Comparison of ENCODE assay signal across 1 cellular context in the genomic region with DNA sequence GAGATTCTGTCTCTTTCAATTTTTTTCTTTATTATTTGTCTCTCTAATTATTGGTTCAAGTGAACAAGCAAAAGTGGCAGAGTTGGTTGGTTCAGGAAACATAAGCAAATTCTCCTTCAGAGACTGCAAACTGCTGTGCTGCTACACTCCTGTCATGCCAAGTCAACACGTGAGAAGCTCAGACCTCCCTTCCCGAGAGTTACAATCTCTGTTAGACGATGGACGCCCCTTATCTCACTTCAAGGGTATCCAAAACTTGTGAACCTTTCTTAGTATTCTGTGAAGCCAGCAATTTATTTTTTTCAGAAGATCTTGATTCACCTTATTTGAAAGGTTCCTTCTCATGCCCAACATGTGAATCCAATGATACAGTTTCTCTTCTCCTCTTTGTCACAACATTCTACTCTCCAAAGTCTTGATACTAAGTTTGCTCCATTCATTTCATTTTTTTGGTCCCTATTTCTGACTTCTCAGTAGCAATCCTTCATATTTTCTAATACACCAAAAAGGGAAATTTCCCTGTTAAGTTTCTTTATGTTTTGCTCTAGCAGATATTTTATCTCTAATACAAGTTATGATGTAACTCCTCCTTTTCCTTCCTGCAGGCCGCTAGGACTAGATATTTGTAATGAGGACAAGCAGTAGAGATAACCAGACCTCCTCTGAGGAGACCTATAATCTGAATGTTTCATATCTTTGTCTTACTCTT.
A peak's percentile ranks its signal among the peaks of the same experiment; 100 is the strongest.
TF ChIP-seq lines count a peak whose summit lies in the region.

No MANE protein-coding gene starts in this region.

TF ChIP-seq in K562, 482 proteins besides CTCF, POLR2A, EP300 and RAD21 (continued from another document and continues in another):
- TF ChIP-seq, protein P1, sequence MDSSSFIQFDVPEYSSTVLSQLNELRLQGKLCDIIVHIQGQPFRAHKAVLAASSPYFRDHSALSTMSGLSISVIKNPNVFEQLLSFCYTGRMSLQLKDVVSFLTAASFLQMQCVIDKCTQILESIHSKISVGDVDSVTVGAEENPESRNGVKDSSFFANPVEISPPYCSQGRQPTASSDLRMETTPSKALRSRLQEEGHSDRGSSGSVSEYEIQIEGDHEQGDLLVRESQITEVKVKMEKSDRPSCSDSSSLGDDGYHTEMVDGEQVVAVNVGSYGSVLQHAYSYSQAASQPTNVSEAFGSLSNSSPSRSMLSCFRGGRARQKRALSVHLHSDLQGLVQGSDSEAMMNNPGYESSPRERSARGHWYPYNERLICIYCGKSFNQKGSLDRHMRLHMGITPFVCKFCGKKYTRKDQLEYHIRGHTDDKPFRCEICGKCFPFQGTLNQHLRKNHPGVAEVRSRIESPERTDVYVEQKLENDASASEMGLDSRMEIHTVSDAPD (CRISPR knock-in tag; IDR thresholded peaks at IDR 0.05), result no peak
- TF ChIP-seq, protein P2, sequence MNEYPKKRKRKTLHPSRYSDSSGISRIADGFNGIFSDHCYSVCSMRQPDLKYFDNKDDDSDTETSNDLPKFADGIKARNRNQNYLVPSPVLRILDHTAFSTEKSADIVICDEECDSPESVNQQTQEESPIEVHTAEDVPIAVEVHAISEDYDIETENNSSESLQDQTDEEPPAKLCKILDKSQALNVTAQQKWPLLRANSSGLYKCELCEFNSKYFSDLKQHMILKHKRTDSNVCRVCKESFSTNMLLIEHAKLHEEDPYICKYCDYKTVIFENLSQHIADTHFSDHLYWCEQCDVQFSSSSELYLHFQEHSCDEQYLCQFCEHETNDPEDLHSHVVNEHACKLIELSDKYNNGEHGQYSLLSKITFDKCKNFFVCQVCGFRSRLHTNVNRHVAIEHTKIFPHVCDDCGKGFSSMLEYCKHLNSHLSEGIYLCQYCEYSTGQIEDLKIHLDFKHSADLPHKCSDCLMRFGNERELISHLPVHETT (CRISPR knock-in tag; conservative IDR thresholded peaks at IDR 0.05 in 1 of 2, IDR thresholded peaks at IDR 0.05 in 1 of 2), result 0 out of 4 replicates have a peak, but pooled peaks of 1 of the 2 experiments have one; percentile 27
- no peak for TF ChIP-seq MCM2 (IDR thresholded peaks at IDR 0.05; ENCODE audit: low read depth)
- TF ChIP-seq, protein P3, sequence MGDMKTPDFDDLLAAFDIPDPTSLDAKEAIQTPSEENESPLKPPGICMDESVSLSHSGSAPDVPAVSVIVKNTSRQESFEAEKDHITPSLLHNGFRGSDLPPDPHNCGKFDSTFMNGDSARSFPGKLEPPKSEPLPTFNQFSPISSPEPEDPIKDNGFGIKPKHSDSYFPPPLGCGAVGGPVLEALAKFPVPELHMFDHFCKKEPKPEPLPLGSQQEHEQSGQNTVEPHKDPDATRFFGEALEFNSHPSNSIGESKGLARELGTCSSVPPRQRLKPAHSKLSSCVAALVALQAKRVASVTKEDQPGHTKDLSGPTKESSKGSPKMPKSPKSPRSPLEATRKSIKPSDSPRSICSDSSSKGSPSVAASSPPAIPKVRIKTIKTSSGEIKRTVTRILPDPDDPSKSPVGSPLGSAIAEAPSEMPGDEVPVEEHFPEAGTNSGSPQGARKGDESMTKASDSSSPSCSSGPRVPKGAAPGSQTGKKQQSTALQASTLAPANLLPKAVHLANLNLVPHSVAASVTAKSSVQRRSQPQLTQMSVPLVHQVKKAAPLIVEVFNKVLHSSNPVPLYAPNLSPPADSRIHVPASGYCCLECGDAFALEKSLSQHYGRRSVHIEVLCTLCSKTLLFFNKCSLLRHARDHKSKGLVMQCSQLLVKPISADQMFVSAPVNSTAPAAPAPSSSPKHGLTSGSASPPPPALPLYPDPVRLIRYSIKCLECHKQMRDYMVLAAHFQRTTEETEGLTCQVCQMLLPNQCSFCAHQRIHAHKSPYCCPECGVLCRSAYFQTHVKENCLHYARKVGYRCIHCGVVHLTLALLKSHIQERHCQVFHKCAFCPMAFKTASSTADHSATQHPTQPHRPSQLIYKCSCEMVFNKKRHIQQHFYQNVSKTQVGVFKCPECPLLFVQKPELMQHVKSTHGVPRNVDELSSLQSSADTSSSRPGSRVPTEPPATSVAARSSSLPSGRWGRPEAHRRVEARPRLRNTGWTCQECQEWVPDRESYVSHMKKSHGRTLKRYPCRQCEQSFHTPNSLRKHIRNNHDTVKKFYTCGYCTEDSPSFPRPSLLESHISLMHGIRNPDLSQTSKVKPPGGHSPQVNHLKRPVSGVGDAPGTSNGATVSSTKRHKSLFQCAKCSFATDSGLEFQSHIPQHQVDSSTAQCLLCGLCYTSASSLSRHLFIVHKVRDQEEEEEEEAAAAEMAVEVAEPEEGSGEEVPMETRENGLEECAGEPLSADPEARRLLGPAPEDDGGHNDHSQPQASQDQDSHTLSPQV (IDR thresholded peaks at IDR 0.05), result 0 out of 2 replicates have a peak, but pooled peaks have one; percentile 38
- 0 out of 2 replicates have a peak, but pooled peaks have one; percentile 16 for TF ChIP-seq TRIM28 (IDR thresholded peaks at IDR 0.05)
- TF ChIP-seq SREBF2 (CRISPR knock-in tag; IDR thresholded peaks at IDR 0.05), result no peak
- TF ChIP-seq RBM17 (IDR thresholded peaks at IDR 0.05; ENCODE audit: borderline replicate concordance, low read depth, low read length), result no peak
- TF ChIP-seq ATF7 (IDR thresholded peaks at IDR 0.05), result peak; percentile 76; the same call in 1 of the 2 replicates
- 0 out of 2 replicates have a peak, but pooled peaks have one; percentile 13 for TF ChIP-seq SMAD4 (CRISPR knock-in tag; conservative IDR thresholded peaks at IDR 0.05)
- TF ChIP-seq SMAD2 (IDR thresholded peaks at IDR 0.05; ENCODE audit: low read depth, low read length), result no peak
- no peak for TF ChIP-seq CBX8 (IDR thresholded peaks at IDR 0.05; ENCODE audit: borderline replicate concordance, extremely low read depth, low read depth, low read length, poor library complexity, severe bottlenecking)
- peak; percentile 19; the same call in 1 of the 2 replicates for TF ChIP-seq DMBX1 (CRISPR knock-in tag; IDR thresholded peaks at IDR 0.05; ENCODE audit: borderline replicate concordance)
- no peak for TF ChIP-seq STAT5B (CRISPR knock-in tag; IDR thresholded peaks at IDR 0.05)
- TF ChIP-seq, protein P4, sequence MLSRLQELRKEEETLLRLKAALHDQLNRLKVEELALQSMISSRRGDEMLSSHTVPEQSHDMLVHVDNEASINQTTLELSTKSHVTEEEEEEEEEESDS (CRISPR knock-in tag; IDR thresholded peaks at IDR 0.05), result no peak
- no peak for TF ChIP-seq NFIX (CRISPR knock-in tag; IDR thresholded peaks at IDR 0.05; ENCODE audit: low read depth)
- TF ChIP-seq CREB1 (IDR thresholded peaks at IDR 0.05), result peak; percentile 18; the same call in 1 of the 2 replicates
- no peak for TF ChIP-seq CREB1 (CRISPR knock-in tag; IDR thresholded peaks at IDR 0.05)
- TF ChIP-seq, protein P5, sequence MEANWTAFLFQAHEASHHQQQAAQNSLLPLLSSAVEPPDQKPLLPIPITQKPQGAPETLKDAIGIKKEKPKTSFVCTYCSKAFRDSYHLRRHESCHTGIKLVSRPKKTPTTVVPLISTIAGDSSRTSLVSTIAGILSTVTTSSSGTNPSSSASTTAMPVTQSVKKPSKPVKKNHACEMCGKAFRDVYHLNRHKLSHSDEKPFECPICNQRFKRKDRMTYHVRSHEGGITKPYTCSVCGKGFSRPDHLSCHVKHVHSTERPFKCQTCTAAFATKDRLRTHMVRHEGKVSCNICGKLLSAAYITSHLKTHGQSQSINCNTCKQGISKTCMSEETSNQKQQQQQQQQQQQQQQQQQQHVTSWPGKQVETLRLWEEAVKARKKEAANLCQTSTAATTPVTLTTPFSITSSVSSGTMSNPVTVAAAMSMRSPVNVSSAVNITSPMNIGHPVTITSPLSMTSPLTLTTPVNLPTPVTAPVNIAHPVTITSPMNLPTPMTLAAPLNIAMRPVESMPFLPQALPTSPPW (CRISPR knock-in tag; IDR thresholded peaks at IDR 0.05), result no peak
- TF ChIP-seq ZNF197 (CRISPR knock-in tag; IDR thresholded peaks at IDR 0.05; ENCODE audit: low read depth), result 0 out of 2 replicates have a peak, but pooled peaks have one; percentile 49
- TF ChIP-seq TBL1XR1 (IDR thresholded peaks at IDR 0.05; ENCODE audit: low read length in 2 of 2), result peak in 1 of 2 experiments; percentile 55; a peak in 2 of 4 replicates
- peak; percentile 68 for TF ChIP-seq NCOR1 (IDR thresholded peaks at IDR 0.05)
- TF ChIP-seq, protein P6, sequence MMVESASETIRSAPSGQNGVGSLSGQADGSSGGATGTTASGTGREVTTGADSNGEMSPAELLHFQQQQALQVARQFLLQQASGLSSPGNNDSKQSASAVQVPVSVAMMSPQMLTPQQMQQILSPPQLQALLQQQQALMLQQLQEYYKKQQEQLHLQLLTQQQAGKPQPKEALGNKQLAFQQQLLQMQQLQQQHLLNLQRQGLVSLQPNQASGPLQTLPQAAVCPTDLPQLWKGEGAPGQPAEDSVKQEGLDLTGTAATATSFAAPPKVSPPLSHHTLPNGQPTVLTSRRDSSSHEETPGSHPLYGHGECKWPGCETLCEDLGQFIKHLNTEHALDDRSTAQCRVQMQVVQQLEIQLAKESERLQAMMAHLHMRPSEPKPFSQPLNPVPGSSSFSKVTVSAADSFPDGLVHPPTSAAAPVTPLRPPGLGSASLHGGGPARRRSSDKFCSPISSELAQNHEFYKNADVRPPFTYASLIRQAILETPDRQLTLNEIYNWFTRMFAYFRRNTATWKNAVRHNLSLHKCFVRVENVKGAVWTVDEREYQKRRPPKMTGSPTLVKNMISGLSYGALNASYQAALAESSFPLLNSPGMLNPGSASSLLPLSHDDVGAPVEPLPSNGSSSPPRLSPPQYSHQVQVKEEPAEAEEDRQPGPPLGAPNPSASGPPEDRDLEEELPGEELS (CRISPR knock-in tag; IDR thresholded peaks at IDR 0.05; ENCODE audit: borderline replicate concordance), result no peak
- TF ChIP-seq RFX7 (CRISPR knock-in tag; IDR thresholded peaks at IDR 0.05), result no peak
- TF ChIP-seq, protein P7, sequence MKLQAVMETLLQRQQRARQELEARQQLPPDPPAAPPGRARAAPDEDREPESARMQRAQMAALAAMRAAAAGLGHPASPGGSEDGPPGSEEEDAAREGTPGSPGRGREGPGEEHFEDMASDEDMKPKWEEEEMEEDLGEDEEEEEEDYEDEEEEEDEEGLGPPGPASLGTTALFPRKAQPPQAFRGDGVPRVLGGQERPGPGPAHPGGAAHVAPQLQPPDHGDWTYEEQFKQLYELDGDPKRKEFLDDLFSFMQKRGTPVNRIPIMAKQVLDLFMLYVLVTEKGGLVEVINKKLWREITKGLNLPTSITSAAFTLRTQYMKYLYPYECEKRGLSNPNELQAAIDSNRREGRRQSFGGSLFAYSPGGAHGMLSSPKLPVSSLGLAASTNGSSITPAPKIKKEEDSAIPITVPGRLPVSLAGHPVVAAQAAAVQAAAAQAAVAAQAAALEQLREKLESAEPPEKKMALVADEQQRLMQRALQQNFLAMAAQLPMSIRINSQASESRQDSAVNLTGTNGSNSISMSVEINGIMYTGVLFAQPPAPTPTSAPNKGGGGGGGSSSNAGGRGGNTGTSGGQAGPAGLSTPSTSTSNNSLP (IDR thresholded peaks at IDR 0.05; ENCODE audit: borderline replicate concordance, low read depth, low read length), result peak; percentile 41
- TF ChIP-seq, protein P8, sequence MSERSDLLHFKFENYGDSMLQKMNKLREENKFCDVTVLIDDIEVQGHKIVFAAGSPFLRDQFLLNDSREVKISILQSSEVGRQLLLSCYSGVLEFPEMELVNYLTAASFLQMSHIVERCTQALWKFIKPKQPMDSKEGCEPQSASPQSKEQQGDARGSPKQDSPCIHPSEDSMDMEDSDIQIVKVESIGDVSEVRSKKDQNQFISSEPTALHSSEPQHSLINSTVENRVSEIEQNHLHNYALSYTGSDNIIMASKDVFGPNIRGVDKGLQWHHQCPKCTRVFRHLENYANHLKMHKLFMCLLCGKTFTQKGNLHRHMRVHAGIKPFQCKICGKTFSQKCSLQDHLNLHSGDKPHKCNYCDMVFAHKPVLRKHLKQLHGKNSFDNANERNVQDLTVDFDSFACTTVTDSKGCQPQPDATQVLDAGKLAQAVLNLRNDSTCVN (CRISPR knock-in tag; IDR thresholded peaks at IDR 0.05), result no peak
- TF ChIP-seq XRCC3 (IDR thresholded peaks at IDR 0.05), result no peak
- peak; percentile 64; the same call in 1 of the 2 replicates for TF ChIP-seq SMARCC2 (IDR thresholded peaks at IDR 0.05; ENCODE audit: low read depth)
- TF ChIP-seq, protein P9, sequence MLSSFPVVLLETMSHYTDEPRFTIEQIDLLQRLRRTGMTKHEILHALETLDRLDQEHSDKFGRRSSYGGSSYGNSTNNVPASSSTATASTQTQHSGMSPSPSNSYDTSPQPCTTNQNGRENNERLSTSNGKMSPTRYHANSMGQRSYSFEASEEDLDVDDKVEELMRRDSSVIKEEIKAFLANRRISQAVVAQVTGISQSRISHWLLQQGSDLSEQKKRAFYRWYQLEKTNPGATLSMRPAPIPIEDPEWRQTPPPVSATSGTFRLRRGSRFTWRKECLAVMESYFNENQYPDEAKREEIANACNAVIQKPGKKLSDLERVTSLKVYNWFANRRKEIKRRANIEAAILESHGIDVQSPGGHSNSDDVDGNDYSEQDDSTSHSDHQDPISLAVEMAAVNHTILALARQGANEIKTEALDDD (IDR thresholded peaks at IDR 0.05), result peak; percentile 92
- TF ChIP-seq ARID1B (IDR thresholded peaks at IDR 0.05), result peak; percentile 88
- no peak for TF ChIP-seq KHSRP (IDR thresholded peaks at IDR 0.05)
- no peak for TF ChIP-seq ZNF217 (CRISPR knock-in tag; IDR thresholded peaks at IDR 0.05)
- no peak for TF ChIP-seq ZNF232 (CRISPR knock-in tag; IDR thresholded peaks at IDR 0.05)
- TF ChIP-seq, protein P10, sequence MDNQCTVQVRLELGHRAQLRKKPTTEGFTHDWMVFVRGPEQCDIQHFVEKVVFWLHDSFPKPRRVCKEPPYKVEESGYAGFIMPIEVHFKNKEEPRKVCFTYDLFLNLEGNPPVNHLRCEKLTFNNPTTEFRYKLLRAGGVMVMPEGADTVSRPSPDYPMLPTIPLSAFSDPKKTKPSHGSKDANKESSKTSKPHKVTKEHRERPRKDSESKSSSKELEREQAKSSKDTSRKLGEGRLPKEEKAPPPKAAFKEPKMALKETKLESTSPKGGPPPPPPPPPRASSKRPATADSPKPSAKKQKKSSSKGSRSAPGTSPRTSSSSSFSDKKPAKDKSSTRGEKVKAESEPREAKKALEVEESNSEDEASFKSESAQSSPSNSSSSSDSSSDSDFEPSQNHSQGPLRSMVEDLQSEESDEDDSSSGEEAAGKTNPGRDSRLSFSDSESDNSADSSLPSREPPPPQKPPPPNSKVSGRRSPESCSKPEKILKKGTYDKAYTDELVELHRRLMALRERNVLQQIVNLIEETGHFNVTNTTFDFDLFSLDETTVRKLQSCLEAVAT (IDR thresholded peaks at IDR 0.05), result no peak
- TF ChIP-seq, protein P11, sequence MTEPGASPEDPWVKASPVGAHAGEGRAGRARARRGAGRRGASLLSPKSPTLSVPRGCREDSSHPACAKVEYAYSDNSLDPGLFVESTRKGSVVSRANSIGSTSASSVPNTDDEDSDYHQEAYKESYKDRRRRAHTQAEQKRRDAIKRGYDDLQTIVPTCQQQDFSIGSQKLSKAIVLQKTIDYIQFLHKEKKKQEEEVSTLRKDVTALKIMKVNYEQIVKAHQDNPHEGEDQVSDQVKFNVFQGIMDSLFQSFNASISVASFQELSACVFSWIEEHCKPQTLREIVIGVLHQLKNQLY (CRISPR knock-in tag; conservative IDR thresholded peaks at IDR 0.05), result no peak
- peak; percentile 72 for TF ChIP-seq BHLHE40 (IDR thresholded peaks at IDR 0.05; ENCODE audit: low read length)
- 0 out of 2 replicates have a peak, but pooled peaks have one; percentile 18 for TF ChIP-seq FOSL1 (tag; conservative IDR thresholded peaks at IDR 0.05)
- TF ChIP-seq HNRNPL (IDR thresholded peaks at IDR 0.05; ENCODE audit: low read depth, low read length), result no peak
- TF ChIP-seq SP2 (IDR thresholded peaks at IDR 0.05; ENCODE audit: extremely low read depth, low read depth, low read length, poor library complexity, severe bottlenecking), result no peak
- TF ChIP-seq ZBTB17 (CRISPR knock-in tag; IDR thresholded peaks at IDR 0.05), result no peak
- TF ChIP-seq ATF1 (CRISPR knock-in tag; IDR thresholded peaks at IDR 0.05), result no peak
- peak; percentile 21; the same call in 1 of the 2 replicates for TF ChIP-seq ATF1 (tag; IDR thresholded peaks at IDR 0.05)
- no peak for TF ChIP-seq ZKSCAN1 (IDR thresholded peaks at IDR 0.05; ENCODE audit: low read depth, low read length)
- peak; percentile 31 for TF ChIP-seq ZFP36 (IDR thresholded peaks at IDR 0.05; ENCODE audit: low read depth, low read length, partially characterized antibody)
- TF ChIP-seq NFATC3 (IDR thresholded peaks at IDR 0.05), result no peak
